In genomic region chr3:12992629-12993021, GRCh38 we compare ENCODE assay signal across 11 cellular contexts.
DNase-seq lines count a peak whose midpoint lies in the region; TF ChIP-seq lines count a peak whose summit lies in the region.
"Had no signal": no experiment of that assay in that cellular context is flagged by ENCODE, and none has a peak within 500 bp of the region (broad histone marks: within the 10 kb centered on the region; RNA-seq: fewer than 3 reads in every experiment).

No MANE protein-coding gene starts in this region.

- 84% methylated on average over 4 of the region's 4 CpGs for WGBS in mesenchymal stem cell

- no peak overlapping the region for H3K14ac ChIP-seq in mesenchymal stem cell (ENCODE audit: low read length in 2 of 2)

- H3K4me3 ChIP-seq in breast epithelium (peak overlapping the region in 1 of 3 donors; percentile 88), mesenchymal stem cell (ENCODE audit: insufficient read depth in 1 of 2, low read depth in 1 of 2, low read length in 2 of 2) (no peak overlapping the region)

- DNase-seq in activated naive CD4-positive, alpha-beta T cell treated with anti-CD3 and anti-CD28 coated beads, Interleukin-2, amount 10 ng/mL, durations not matched to agents 7 days and 5 days, result no peak
- DNase-seq in activated naive CD4-positive, alpha-beta T cell treated with Interleukin-2 at 50 U/mL for 16 hours, result no peak
- DNase-seq in breast epithelium (ENCODE audit: low spot score in 2 of 2), result no peak
- no peak for DNase-seq in mesothelial cell of epicardium (ENCODE audit: low spot score in 2 of 2, unreplicated experiment in 2 of 2)
- no peak for DNase-seq in type B pancreatic cell (ENCODE audit: extremely low spot score, unreplicated experiment)
- no peak for DNase-seq in inferior parietal cortex (ENCODE audit: extremely low spot score)
- no peak for DNase-seq in mesenchymal stem cell
- DNase-seq in 8988T, result no peak
- DNase-seq: activated T-cell treated with anti-CD3 and anti-CD28 coated beads, Interleukin-2, amount 50 U/mL, for 1 hour; KG1; NCI-H524 had no signal

- H2BK12ac ChIP-seq in mesenchymal stem cell (ENCODE audit: low read length in 2 of 2), result no peak overlapping the region

- H3K9me3 Mint-ChIP-seq in activated naive CD4-positive, alpha-beta T cell treated with anti-CD3 and anti-CD28 coated beads, Interleukin-2, amount 10 ng/mL, durations not matched to agents 7 days and 5 days, result no peaks in the 10 kb centered on the region
- H3K9me3 Mint-ChIP-seq in mesothelial cell of epicardium, result peaks cover under 1% of the 10 kb centered on the region
- H3K9me3 Mint-ChIP-seq in type B pancreatic cell, result no peaks in the 10 kb centered on the region

- no peak overlapping the region for H2AK5ac ChIP-seq in mesenchymal stem cell (ENCODE audit: low read length, severe bottlenecking)

- H2BK5ac ChIP-seq in mesenchymal stem cell (ENCODE audit: low read depth, low read length, poor library complexity, severe bottlenecking), result no peak overlapping the region

- CTCF ChIA-PET in activated naive CD4-positive, alpha-beta T cell treated with anti-CD3 and anti-CD28 coated beads, Interleukin-2, amount 10 ng/mL, durations not matched to agents 7 days and 5 days (lab: Charles Lee), result interaction anchor here (0.9 to 4.2 kb wide), 4 partner anchors 7 to 34 kb away, joined by 3 to 31 read pairs (median 4); no protein-coding TSS in a partner anchor

- peaks cover 22% of the 10 kb centered on the region for H3K27me3 Mint-ChIP-seq in activated naive CD4-positive, alpha-beta T cell treated with anti-CD3 and anti-CD28 coated beads, Interleukin-2, amount 10 ng/mL, durations not matched to agents 7 days and 5 days
- H3K27me3 Mint-ChIP-seq in mesothelial cell of epicardium (ENCODE audit: low read depth) (peaks cover 9% of the 10 kb centered on the region), type B pancreatic cell (peaks cover 34% of the 10 kb centered on the region)

- TF ChIP-seq CTCF in breast epithelium (IDR thresholded peaks at IDR 0.05) (no peak), mesothelial cell of epicardium (IDR thresholded peaks at IDR 0.05; ENCODE audit: unreplicated experiment) (no peak), type B pancreatic cell (conservative IDR thresholded peaks at IDR 0.05) (no peak)

- peaks cover 22% of the 10 kb centered on the region for H3K36me3 Mint-ChIP-seq in activated naive CD4-positive, alpha-beta T cell treated with anti-CD3 and anti-CD28 coated beads, Interleukin-2, amount 10 ng/mL, durations not matched to agents 7 days and 5 days
- H3K36me3 Mint-ChIP-seq in mesothelial cell of epicardium (peaks cover under 1% of the 10 kb centered on the region), type B pancreatic cell (no peaks in the 10 kb centered on the region)

- H3K23ac ChIP-seq in mesenchymal stem cell (ENCODE audit: low read length in 2 of 2), result no peak overlapping the region

- intact Hi-C loops in breast epithelium (cut with DNase I; ENCODE audit: low total_unique reads), result loop anchor here (10.0 kb wide), 1 partner anchor 1362 kb away; no protein-coding TSS in a partner anchor

- H3K36me3 ChIP-seq in breast epithelium (no peaks in the 10 kb centered on the region), mesenchymal stem cell (ENCODE audit: control insufficient read depth in 1 of 2, insufficient read depth in 2 of 2, low read depth in 1 of 2, low read length in 2 of 2) (no peaks in the 10 kb centered on the region)

- TF ChIP-seq POLR2A in breast epithelium (IDR thresholded peaks at IDR 0.05), result no peak

- H2BK120ac ChIP-seq in mesenchymal stem cell (ENCODE audit: low read depth, low read length), result no peak overlapping the region

- peak overlapping the region; percentile 55 to 85 for H3K27ac ChIP-seq in breast epithelium
- no peak overlapping the region for H3K27ac ChIP-seq in mesenchymal stem cell (ENCODE audit: low read length, poor library complexity, severe bottlenecking)

- H3K4me1 ChIP-seq in breast epithelium (no peaks in the 10 kb centered on the region), mesenchymal stem cell (ENCODE audit: control insufficient read depth, insufficient read depth, low read depth, low read length) (peaks cover 30% of the 10 kb centered on the region)

- peaks cover 5% of the 10 kb centered on the region for H3K79me1 ChIP-seq in mesenchymal stem cell (replicated peaks; ENCODE audit: low read length, poor library complexity, severe bottlenecking)

- no peak overlapping the region for H3K4me2 ChIP-seq in mesenchymal stem cell (ENCODE audit: low read length, poor library complexity, severe bottlenecking)

- no peaks in the 10 kb centered on the region for H3K27me3 ChIP-seq in breast epithelium
- H3K27me3 ChIP-seq in mesenchymal stem cell (ENCODE audit: control insufficient read depth in 1 of 2, insufficient read depth in 1 of 2, low read length in 2 of 2), result no peaks in the 10 kb centered on the region

- H2AFZ ChIP-seq in mesenchymal stem cell (ENCODE audit: low read depth, low read length), result no peak overlapping the region

- no peak overlapping the region for H3K27ac Mint-ChIP-seq in activated naive CD4-positive, alpha-beta T cell treated with anti-CD3 and anti-CD28 coated beads, Interleukin-2, amount 10 ng/mL, durations not matched to agents 7 days and 5 days
- H3K27ac Mint-ChIP-seq in mesothelial cell of epicardium (no peak overlapping the region), type B pancreatic cell (no peak overlapping the region)

- no peak overlapping the region for H3K4ac ChIP-seq in mesenchymal stem cell (ENCODE audit: low read depth in 1 of 2, low read length in 2 of 2)

- no peak overlapping the region for H4K91ac ChIP-seq in mesenchymal stem cell (ENCODE audit: low read length)

- peaks cover 41% of the 10 kb centered on the region for H3K4me1 Mint-ChIP-seq in activated naive CD4-positive, alpha-beta T cell treated with anti-CD3 and anti-CD28 coated beads, Interleukin-2, amount 10 ng/mL, durations not matched to agents 7 days and 5 days
- H3K4me1 Mint-ChIP-seq in mesothelial cell of epicardium, result peaks cover 5% of the 10 kb centered on the region
- H3K4me1 Mint-ChIP-seq in type B pancreatic cell (ENCODE audit: unreplicated experiment), result peaks cover 15% of the 10 kb centered on the region

- no peaks in the 10 kb centered on the region for H3K9me3 ChIP-seq in breast epithelium
- no peaks in the 10 kb centered on the region for H3K9me3 ChIP-seq in mesenchymal stem cell (ENCODE audit: control insufficient read depth, low read length)

- H4K8ac ChIP-seq in mesenchymal stem cell (ENCODE audit: low read length), result no peak overlapping the region

- peak overlapping the region; percentile 40 for H3K4me3 Mint-ChIP-seq in activated naive CD4-positive, alpha-beta T cell treated with anti-CD3 and anti-CD28 coated beads, Interleukin-2, amount 10 ng/mL, durations not matched to agents 7 days and 5 days
- H3K4me3 Mint-ChIP-seq in mesothelial cell of epicardium (peak overlapping the region; percentile 62), type B pancreatic cell (peak overlapping the region; percentile 75)

- H2BK15ac ChIP-seq in mesenchymal stem cell (ENCODE audit: low read depth, poor library complexity, severe bottlenecking), result no peak overlapping the region

- H3K18ac ChIP-seq in mesenchymal stem cell (ENCODE audit: low read depth in 1 of 2, low read length in 2 of 2), result no peak overlapping the region

- H3K9ac ChIP-seq in mesenchymal stem cell (ENCODE audit: low read length), result no peak overlapping the region
